In the genomic region with DNA sequence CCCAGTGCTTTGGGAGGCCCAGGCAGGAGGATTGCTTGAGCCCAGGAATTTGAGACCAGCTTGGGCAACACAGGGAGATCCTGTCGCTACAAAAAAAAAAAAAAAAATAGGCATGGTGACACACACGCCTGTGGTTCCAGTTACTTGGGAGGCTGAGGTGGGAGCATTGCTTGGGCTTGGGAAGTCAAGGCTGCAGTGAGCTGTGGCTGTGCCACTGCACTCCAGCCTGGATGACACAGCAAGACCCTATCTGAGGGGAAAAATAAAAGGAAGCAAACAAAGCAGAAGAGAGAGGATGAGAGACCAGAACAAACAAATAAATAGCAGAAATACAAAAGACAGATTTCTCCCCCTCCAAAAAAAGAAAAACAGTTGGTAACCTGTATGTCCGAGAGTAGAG, we compare ENCODE assay signal across 2 cellular contexts.
TF ChIP-seq lines count a peak whose summit lies in the region.

No MANE protein-coding gene starts in this region.

TF ChIP-seq in GM23338, 12 proteins besides CTCF, POLR2A, EP300 and RAD21:
- TF ChIP-seq EZH2 (IDR thresholded peaks at IDR 0.05; ENCODE audit: low read depth, unreplicated experiment) (no peak), ZNF114 (CRISPR knock-in tag; IDR thresholded peaks at IDR 0.05) (no peak)

TF ChIP-seq in SK-N-SH, 30 proteins besides CTCF, POLR2A, EP300 and RAD21:
- TF ChIP-seq, protein P1, sequence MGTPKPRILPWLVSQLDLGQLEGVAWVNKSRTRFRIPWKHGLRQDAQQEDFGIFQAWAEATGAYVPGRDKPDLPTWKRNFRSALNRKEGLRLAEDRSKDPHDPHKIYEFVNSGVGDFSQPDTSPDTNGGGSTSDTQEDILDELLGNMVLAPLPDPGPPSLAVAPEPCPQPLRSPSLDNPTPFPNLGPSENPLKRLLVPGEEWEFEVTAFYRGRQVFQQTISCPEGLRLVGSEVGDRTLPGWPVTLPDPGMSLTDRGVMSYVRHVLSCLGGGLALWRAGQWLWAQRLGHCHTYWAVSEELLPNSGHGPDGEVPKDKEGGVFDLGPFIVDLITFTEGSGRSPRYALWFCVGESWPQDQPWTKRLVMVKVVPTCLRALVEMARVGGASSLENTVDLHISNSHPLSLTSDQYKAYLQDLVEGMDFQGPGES (IDR thresholded peaks at IDR 0.05; ENCODE audit: low read depth, low read length) = no peak
